Comparison of ENCODE assay signal across 25 cellular contexts in the genomic region with DNA sequence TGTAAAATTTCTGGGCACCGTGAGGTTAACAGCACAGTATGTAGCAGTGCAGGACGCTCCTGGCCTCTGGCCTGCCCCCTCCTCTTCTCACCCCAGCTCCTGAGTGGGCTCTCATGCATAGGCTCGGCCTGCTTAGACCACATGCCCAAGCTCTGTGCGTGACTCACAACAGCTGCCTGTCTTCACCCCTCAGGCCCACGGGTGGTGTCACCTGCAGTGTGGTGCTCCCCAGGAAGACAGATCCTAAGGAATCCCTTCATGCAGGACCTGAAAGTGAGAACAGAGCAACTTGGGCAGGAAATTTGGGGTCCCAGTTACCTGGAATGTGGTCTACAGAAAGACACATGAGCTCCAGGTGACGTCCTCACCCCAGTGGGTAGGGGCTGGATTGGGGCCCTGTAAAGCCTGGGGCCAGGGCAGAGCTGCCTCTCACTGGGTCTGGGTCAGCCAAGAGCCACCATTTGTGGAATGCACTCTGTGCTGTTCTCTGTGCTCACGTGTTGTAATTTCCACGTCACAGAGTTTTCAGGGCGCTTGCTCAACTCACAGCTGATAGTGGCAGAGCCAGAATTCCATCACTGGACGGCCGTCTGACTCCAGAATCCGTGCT. TPM values are rescaled to one million over a fixed set of nuclear protein-coding genes. Genes with fewer than 3 reads are reported as not detected.
A peak's percentile ranks its signal among the peaks of the same experiment; 100 is the strongest.
DNase-seq lines count a peak whose midpoint lies in the region; ATAC-seq, FAIRE-seq and TF ChIP-seq lines count a peak whose summit lies in the region.
"Had no signal": no experiment of that assay in that cellular context is flagged by ENCODE, and none has a peak within 500 bp of the region (broad histone marks: within the 10 kb centered on the region; RNA-seq: fewer than 3 reads in every experiment).

No MANE protein-coding gene starts in this region.

- peaks cover 10% of the 10 kb centered on the region for H3K4me1 Mint-ChIP-seq in MCF 10A (ENCODE audit: insufficient read depth, unreplicated experiment)
- no peaks in the 10 kb centered on the region for H3K4me1 Mint-ChIP-seq in type B pancreatic cell (ENCODE audit: unreplicated experiment)
- H3K4me1 Mint-ChIP-seq in endodermal cell, result no peaks in the 10 kb centered on the region
- H3K4me1 Mint-ChIP-seq: activated T-helper 17 cell treated with anti-CD3 and anti-CD28 coated beads, Interleukin-2, amount 50 U/mL, for 72 hours had no signal

- no peak for FAIRE-seq in HepG2 (lab: Jason Lieb, UNC)

- peak overlapping the region; percentile 24 to 39 for H3K27ac ChIP-seq in breast epithelium
- H3K27ac ChIP-seq in fibroblast of lung (ENCODE audit: insufficient read depth, low read length), result no peak overlapping the region
- peak overlapping the region; percentile 97 for H3K27ac ChIP-seq in HepG2 (ENCODE audit: extremely low read length, insufficient read depth, low read length)
- H3K27ac ChIP-seq in endodermal cell (ENCODE audit: low read depth, low read length), result no peak overlapping the region
- H3K27ac ChIP-seq: 22Rv1, SJSA1, thyroid gland had no signal

- POLR2A ChIA-PET in MCF 10A (lab: Yijun Ruan, JAX), result no interaction called here
- POLR2A ChIA-PET in HepG2 (lab: Yijun Ruan, JAX), result interaction anchor here (0.8 to 5.5 kb wide), 26 partner anchors 9 to 233 kb away, joined by 3 to 67 read pairs (median 6); partner anchors contain the start of gene PXDC1

- WGBS in HepG2 (ENCODE audit: low lambda C conversion rate), result 17% methylated on average over 12 of the region's 12 CpGs
- WGBS in endodermal cell (ENCODE audit: insufficient coverage in 1 of 2, insufficient read length in 1 of 2), 2 experiments, result 90 to 92% methylated on average over 10 to 12 of the region's 12 CpGs

- H3K36me3 ChIP-seq in breast epithelium (no peaks in the 10 kb centered on the region), fibroblast of lung (ENCODE audit: control insufficient read depth, insufficient read depth, low read length) (no peaks in the 10 kb centered on the region), HepG2 (replicated peaks in 1 of 2; ENCODE audit: control insufficient read depth in 1 of 2, insufficient read depth in 2 of 2, low read length in 2 of 2) (no peaks in the 10 kb centered on the region; a peak in 1 of 5 replicates), endodermal cell (ENCODE audit: control insufficient read depth, insufficient read depth, low read length) (no peaks in the 10 kb centered on the region)
- H3K36me3 ChIP-seq: SJSA1, thyroid gland had no signal

- no peaks in the 10 kb centered on the region for H3K9me3 ChIP-seq in breast epithelium
- H3K9me3 ChIP-seq in fibroblast of lung (ENCODE audit: control insufficient read depth, insufficient read depth, low read depth, low read length), result no peaks in the 10 kb centered on the region
- H3K9me3 ChIP-seq in HepG2 (ENCODE audit: low read length), result no peaks in the 10 kb centered on the region
- H3K9me3 ChIP-seq in endodermal cell (ENCODE audit: control insufficient read depth, low read length), result no peaks in the 10 kb centered on the region
- H3K9me3 ChIP-seq: SJSA1, thyroid gland had no signal

- DNase-seq in breast epithelium (ENCODE audit: low spot score in 2 of 2) (no peak), MCF 10A (ENCODE audit: unreplicated experiment) (no peak), fibroblast of lung (ENCODE audit: low read depth in 2 of 2) (peak; percentile 35 to 48), HepG2 (ENCODE audit: low spot score) (peak; percentile 79), type B pancreatic cell (ENCODE audit: extremely low spot score, unreplicated experiment) (no peak), OCI-M2 (lab: John Stamatoyannopoulos, UW; ENCODE audit: unreplicated experiment) (no peak), endodermal cell (no peak)
- no peak for DNase-seq in effector CD8-positive, alpha-beta T cell (lab: John Stamatoyannopoulos, UW)
- DNase-seq: activated CD4-positive, alpha-beta T cell treated with anti-CD3 and anti-CD28 coated beads, Interleukin-2, amount 50 U/mL, for 4 hours; activated CD8-positive, alpha-beta memory T cell treated with anti-CD3 and anti-CD28 coated beads, Interleukin-2, amount 50 U/mL, for 4 hours; cerebellar nuclear complex; DMS79; effector memory CD8-positive, alpha-beta T cell; head of caudate nucleus; NCI-H1092 treated with DMSO at 0.1 percent for 48 hours; NCI-H2029; NCI-H345; OCI-M1; T-helper 17 cell; thyroid gland had no signal

- intact Hi-C loops in breast epithelium (cut with DNase I; ENCODE audit: low total_unique reads), result no loop called here
- intact Hi-C loops in MCF 10A (cut with micrococcal nuclease), result no loop called here
- intact Hi-C loops in HepG2 (cut with micrococcal nuclease; ENCODE audit: unreplicated experiment), result loop anchor here (1.0 to 5.0 kb wide), 6 partner anchors 9 to 82 kb away; no protein-coding TSS in a partner anchor

- no peaks in the 10 kb centered on the region for H3K4me1 ChIP-seq in breast epithelium
- no peaks in the 10 kb centered on the region for H3K4me1 ChIP-seq in fibroblast of lung (ENCODE audit: control insufficient read depth, extremely low read depth, insufficient read depth, low read length)
- H3K4me1 ChIP-seq in HepG2 (ENCODE audit: insufficient read depth, low read length), result peaks cover 70% of the 10 kb centered on the region
- H3K4me1 ChIP-seq in endodermal cell (ENCODE audit: control insufficient read depth, insufficient read depth, low read length), result no peaks in the 10 kb centered on the region
- H3K4me1 ChIP-seq: thyroid gland had no signal

- no peak overlapping the region for H3K4me3 ChIP-seq in breast epithelium
- no peak overlapping the region for H3K4me3 ChIP-seq in fibroblast of lung (replicated peaks in 1 of 4; ENCODE audit: control extremely low read depth in 1 of 4, insufficient read depth in 1 of 4, low read depth in 3 of 4, low read length in 4 of 4)
- H3K4me3 ChIP-seq in HepG2 (replicated peaks in 1 of 3; ENCODE audit: insufficient read depth in 1 of 3, low read depth in 2 of 3, low read length in 3 of 3), result peak overlapping the region; percentile 40 to 73 (median 45)
- H3K4me3 ChIP-seq in endodermal cell (ENCODE audit: low read length), result no peak overlapping the region
- H3K4me3 ChIP-seq: SJSA1, thyroid gland had no signal

- H3K4me2 ChIP-seq in fibroblast of lung (ENCODE audit: extremely low read depth, insufficient read depth, low read length) (no peak overlapping the region), HepG2 (ENCODE audit: low read depth, low read length) (peak overlapping the region; percentile 99)

- BruUV-seq in MCF 10A (replicated peaks; lab: Mats Ljungman, UMichigan), result no TSS peak
- TSS peak; percentile 86 for BruUV-seq in HepG2 (replicated peaks; lab: Mats Ljungman, UMichigan)

- CTCF ChIA-PET in MCF 10A (lab: Yijun Ruan, JAX), result no interaction called here
- CTCF ChIA-PET in HepG2 (lab: Yijun Ruan, JAX; ENCODE audit: low intra/inter-chr PET ratio, low total read pairs), result interaction anchor here (1.1 kb wide), 1 partner anchor 36 kb away, joined by 3 read pairs; no protein-coding TSS in a partner anchor

- no peaks in the 10 kb centered on the region for H3K79me2 ChIP-seq in fibroblast of lung (ENCODE audit: control insufficient read depth, insufficient read depth, low read length)
- H3K79me2 ChIP-seq in HepG2 (ENCODE audit: insufficient read depth, low read length), result peaks cover 8% of the 10 kb centered on the region

- no peaks in the 10 kb centered on the region for H3K27me3 Mint-ChIP-seq in MCF 10A (ENCODE audit: insufficient read depth, unreplicated experiment)
- no peaks in the 10 kb centered on the region for H3K27me3 Mint-ChIP-seq in type B pancreatic cell
- no peaks in the 10 kb centered on the region for H3K27me3 Mint-ChIP-seq in endodermal cell (ENCODE audit: insufficient read depth)
- H3K27me3 Mint-ChIP-seq: activated T-helper 17 cell treated with anti-CD3 and anti-CD28 coated beads, Interleukin-2, amount 50 U/mL, for 72 hours; stimulated activated naive CD8-positive, alpha-beta T cell treated with anti-CD3 and anti-CD28 coated beads, Interleukin-15, Interleukin-2, amounts not matched to agents 100 ng/mL and 50 ng/mL, for 24 hours had no signal

- H3K27me3 ChIP-seq in breast epithelium (no peaks in the 10 kb centered on the region), fibroblast of lung (ENCODE audit: control insufficient read depth, insufficient read depth, low read length) (no peaks in the 10 kb centered on the region), HepG2 (ENCODE audit: control insufficient read depth in 1 of 2, insufficient read depth in 2 of 2, low read length in 2 of 2) (no peaks in the 10 kb centered on the region), endodermal cell (ENCODE audit: control insufficient read depth, insufficient read depth, low read length, poor library complexity, severe bottlenecking) (no peaks in the 10 kb centered on the region)
- H3K27me3 ChIP-seq: SJSA1, thyroid gland had no signal

- H3K36me3 Mint-ChIP-seq in MCF 10A (ENCODE audit: insufficient read depth, unreplicated experiment), result no peaks in the 10 kb centered on the region
- H3K36me3 Mint-ChIP-seq in type B pancreatic cell, result no peaks in the 10 kb centered on the region
- H3K36me3 Mint-ChIP-seq in endodermal cell (ENCODE audit: low read depth), result no peaks in the 10 kb centered on the region
- H3K36me3 Mint-ChIP-seq: activated naive CD4-positive, alpha-beta T cell treated with anti-CD3 and anti-CD28 coated beads, Interleukin-2, amount 50 U/mL, for 72 hours had no signal

- H3K9me3 Mint-ChIP-seq in MCF 10A (ENCODE audit: unreplicated experiment), result no peaks in the 10 kb centered on the region
- H3K9me3 Mint-ChIP-seq in type B pancreatic cell, result peaks cover 5% of the 10 kb centered on the region
- H3K9me3 Mint-ChIP-seq in endodermal cell, result no peaks in the 10 kb centered on the region
- H3K9me3 Mint-ChIP-seq: activated naive CD4-positive, alpha-beta T cell treated with anti-CD3 and anti-CD28 coated beads, Interleukin-2, amount 50 U/mL, for 72 hours; activated T-helper 17 cell treated with anti-CD3 and anti-CD28 coated beads, Interleukin-2, amount 50 U/mL, for 72 hours; effector memory CD8-positive, alpha-beta T cell; stimulated activated naive CD8-positive, alpha-beta T cell treated with anti-CD3 and anti-CD28 coated beads, Interleukin-15, Interleukin-2, amounts not matched to agents 100 ng/mL and 50 ng/mL, for 24 hours had no signal

- TF ChIP-seq EP300 in HepG2 (IDR thresholded peaks at IDR 0.05; ENCODE audit: low read depth in 2 of 2, low read length in 2 of 2) (no peak; a peak in 1 of 4 replicates), HepG2 (CRISPR knock-in tag; IDR thresholded peaks at IDR 0.05; ENCODE audit: borderline replicate concordance) (no peak)

- in situ Hi-C loops in HepG2 (cut with HindIII; ENCODE audit: extremely low pct_ligation_motif_present, low pct_unique_long_range_greater_than_20kb), result loop anchor here (5.0 kb wide), 1 partner anchor 36 kb away; the partner anchor contains the start of gene PXDC1

- no peak overlapping the region for H3K27ac Mint-ChIP-seq in MCF 10A (ENCODE audit: low read depth, unreplicated experiment)
- H3K27ac Mint-ChIP-seq in type B pancreatic cell, result peak overlapping the region; percentile 59
- no peak overlapping the region for H3K27ac Mint-ChIP-seq in endodermal cell
- H3K27ac Mint-ChIP-seq: activated naive CD4-positive, alpha-beta T cell treated with anti-CD3 and anti-CD28 coated beads, Interleukin-2, amount 50 U/mL, for 72 hours; activated T-helper 17 cell treated with anti-CD3 and anti-CD28 coated beads, Interleukin-2, amount 50 U/mL, for 72 hours; effector memory CD8-positive, alpha-beta T cell; stimulated activated naive CD8-positive, alpha-beta T cell treated with anti-CD3 and anti-CD28 coated beads, Interleukin-15, Interleukin-2, amounts not matched to agents 100 ng/mL and 50 ng/mL, for 24 hours; T-helper 17 cell had no signal

- no peak for TF ChIP-seq CTCF in breast epithelium (IDR thresholded peaks at IDR 0.05)
- TF ChIP-seq CTCF in MCF 10A (IDR thresholded peaks at IDR 0.05; ENCODE audit: unreplicated experiment), result no peak
- no peak for TF ChIP-seq CTCF in fibroblast of lung (conservative IDR thresholded peaks at IDR 0.05 in 1 of 2, IDR thresholded peaks at IDR 0.05 in 1 of 2; ENCODE audit: low read depth in 1 of 2, low read length in 2 of 2)
- TF ChIP-seq CTCF in HepG2 (CRISPR knock-in tag; IDR thresholded peaks at IDR 0.05), result peak; percentile 2; the same call in 1 of the 2 replicates
- TF ChIP-seq CTCF in type B pancreatic cell (conservative IDR thresholded peaks at IDR 0.05), result no peak
- TF ChIP-seq CTCF in endodermal cell (conservative IDR thresholded peaks at IDR 0.05), result no peak

- ATAC-seq in HepG2, result peak; percentile 71
- ATAC-seq: activated naive CD4-positive, alpha-beta T cell treated with anti-CD3 and anti-CD28 coated beads, Interleukin-2, amount 50 U/mL, for 72 hours; activated T-helper 17 cell treated with anti-CD3 and anti-CD28 coated beads, Interleukin-2, amount 50 U/mL, for 72 hours; effector memory CD8-positive, alpha-beta T cell; T-helper 17 cell had no signal

- TF ChIP-seq POLR2A in breast epithelium (IDR thresholded peaks at IDR 0.05) (no peak), HepG2 (IDR thresholded peaks at IDR 0.05; ENCODE audit: insufficient read depth in 1 of 2, low read depth in 2 of 2, low read length in 2 of 2) (peak in 1 of 2 experiments; percentile 75; a peak in 2 of 4 replicates)

- TF ChIP-seq RAD21 in HepG2 (CRISPR knock-in tag; IDR thresholded peaks at IDR 0.05), result 0 out of 2 replicates have a peak, but pooled peaks have one; percentile 40

- no peak overlapping the region for H3K9ac ChIP-seq in fibroblast of lung (ENCODE audit: insufficient read depth, low read length)
- peak overlapping the region; percentile 88 for H3K9ac ChIP-seq in HepG2 (ENCODE audit: insufficient read depth, low read depth, low read length)
- no peak overlapping the region for H3K9ac ChIP-seq in endodermal cell (ENCODE audit: extremely low read depth, low read length, poor library complexity, severe bottlenecking)

- H3K4me3 Mint-ChIP-seq in MCF 10A (ENCODE audit: unreplicated experiment) (no peak overlapping the region), type B pancreatic cell (no peak overlapping the region), endodermal cell (no peak overlapping the region)
- H3K4me3 Mint-ChIP-seq: activated T-helper 17 cell treated with anti-CD3 and anti-CD28 coated beads, Interleukin-2, amount 50 U/mL, for 72 hours; effector memory CD8-positive, alpha-beta T cell; stimulated activated naive CD8-positive, alpha-beta T cell treated with anti-CD3 and anti-CD28 coated beads, Interleukin-15, Interleukin-2, amounts not matched to agents 100 ng/mL and 50 ng/mL, for 24 hours; T-helper 17 cell had no signal

- no peak overlapping the region for H2AFZ ChIP-seq in fibroblast of lung (ENCODE audit: low read length)
- no peak overlapping the region for H2AFZ ChIP-seq in HepG2 (ENCODE audit: low read length)

- H4K20me1 ChIP-seq in fibroblast of lung (ENCODE audit: control insufficient read depth, extremely low read depth, insufficient read depth, low read length), result no peaks in the 10 kb centered on the region
- H4K20me1 ChIP-seq in HepG2 (ENCODE audit: insufficient read depth, low read length), result no peaks in the 10 kb centered on the region

RNA-seq across cellular contexts. Expression of gene PXDC1, which starts 37.0 kb away (rescaled TPM):
- total RNA-seq in breast epithelium (100 to 1,000 TPM in 1 of 3 donors, 10 to 100 TPM in 2; 86.2 to 122 (median 88.0) TPM), MCF 10A (2022) (48.1 and 51.4 TPM in 2 replicates), fibroblast of lung (33.1 and 52.7 TPM in 2 replicates), HepG2 (2016; rRNA removed; fragmentation: Illumina TruSeq; extraction: Trizol) (28.6 and 32.4 TPM in 2 replicates), type B pancreatic cell (ENCODE audit: low replicate concordance) (23.6 and 57.2 TPM in 2 replicates), endodermal cell (1 to 10 TPM; 3.3 to 4.6 TPM)
- polyA plus RNA-seq in fibroblast of lung (18.9 and 30.3 TPM in 2 replicates), HepG2 (2011; rRNA removed) (34.7 and 36.2 TPM in 2 replicates)
- 38.0 and 59.4 TPM in 2 replicates for polyA plus RNA-seq in fibroblast of lung (2012)
- polyA minus RNA-seq in fibroblast of lung (ENCODE audit: low replicate concordance), result 20.0 and 28.7 TPM in 2 replicates
- total RNA-seq in HepG2 (2016; cell fraction: cytosol; rRNA removed; fragmentation: Illumina TruSeq; extraction: Trizol; ENCODE audit: low read depth), result 21.2 and 24.5 TPM in 2 replicates
- 22.4 and 30.7 TPM in 2 replicates for total RNA-seq in HepG2 (2016; cell fraction: insoluble cytoplasmic fraction; rRNA removed; fragmentation: Illumina TruSeq; extraction: Trizol)
- 51.6 and 61.1 TPM in 2 replicates for total RNA-seq in HepG2 (2016; cell fraction: membrane; rRNA removed; fragmentation: Illumina TruSeq; extraction: Trizol)
- 21.9 and 23.1 TPM in 2 replicates for total RNA-seq in HepG2 (2016; cell fraction: nucleus; rRNA removed; fragmentation: Illumina TruSeq; extraction: Trizol)
- polyA plus RNA-seq in HepG2 (2011; cell fraction: cytosol; rRNA removed), result 22.9 and 28.7 TPM in 2 replicates
- 25.6 and 30.8 TPM in 2 replicates for polyA plus RNA-seq in HepG2 (2011; cell fraction: nucleus; rRNA removed)
- polyA plus RNA-seq in HepG2 (2012), result 41.2 and 50.7 TPM in 2 replicates
- 23.8 and 29.3 TPM in 2 replicates for polyA plus RNA-seq in HepG2 (2016; cell fraction: cytosol; fragmentation: Illumina TruSeq; extraction: Trizol; ENCODE audit: low read depth)
- polyA plus RNA-seq in HepG2 (2016; cell fraction: insoluble cytoplasmic fraction; fragmentation: Illumina TruSeq; extraction: Trizol; ENCODE audit: low read depth), result 31.8 and 38.3 TPM in 2 replicates
- 53.7 and 59.4 TPM in 2 replicates for polyA plus RNA-seq in HepG2 (2016; cell fraction: membrane; fragmentation: Illumina TruSeq; extraction: Trizol; ENCODE audit: low read depth)
- 39.1 and 43.2 TPM in 2 replicates for polyA plus RNA-seq in HepG2 (2016; cell fraction: nucleus; fragmentation: Illumina TruSeq; extraction: Trizol; ENCODE audit: insufficient read depth, low read depth)
- 3.0 and 49.7 TPM in 2 replicates for polyA minus RNA-seq in HepG2 (2011; rRNA and poly(A)+ RNA removed; ENCODE audit: low replicate concordance)
- 24.8 and 27.3 TPM in 2 replicates for polyA minus RNA-seq in HepG2 (2011; cell fraction: cytosol; rRNA and poly(A)+ RNA removed)
- 11.2 and 12.4 TPM in 2 replicates for polyA minus RNA-seq in HepG2 (2011; cell fraction: nucleus; rRNA and poly(A)+ RNA removed)
- polyA plus RNA-seq in endodermal cell (2013, experiment 1 of 2), result 8.0 TPM
- polyA plus RNA-seq in endodermal cell (2013, experiment 2 of 2), result 9.8 TPM

Comparison
In these comparisons a context has a peak if more than half of its experiments do, and no peak if none do; other contexts are left out.
1. DNase-seq: peak in fibroblast of lung (2 of 2) and HepG2 (single experiment); none in breast epithelium (0 of 2), MCF 10A (single experiment), type B pancreatic cell (single experiment), effector CD8-positive, alpha-beta T cell (single experiment), OCI-M2 (single experiment) and endodermal cell (single experiment).
2. H3K27ac ChIP-seq: peak in breast epithelium (2 of 2) and HepG2 (single experiment); none in fibroblast of lung (single experiment) and endodermal cell (single experiment).
3. H3K4me3 ChIP-seq: peak in HepG2 (3 of 3); none in breast epithelium (0 of 3), fibroblast of lung (0 of 4) and endodermal cell (single experiment).